31 cellular contexts compared by ENCODE assay signal in genomic region chr3:72959336-72959735, GRCh38.
"Had no signal": no experiment of that assay in that cellular context is flagged by ENCODE, and none has a peak within 500 bp of the region (broad histone marks: within the 10 kb centered on the region; RNA-seq: fewer than 3 reads in every experiment).

No MANE protein-coding gene starts in this region.

- H3K9me2 ChIP-seq: SK-N-SH had no signal

- DNase-seq: activated CD4-positive, alpha-beta memory T cell treated with anti-CD3 and anti-CD28 coated beads for 36 hours; activated CD4-positive, alpha-beta T cell treated with anti-CD3 and anti-CD28 coated beads, Interleukin-2, amount 10 ng/mL, durations not matched to agents 24 days and 14 days; activated gamma-delta T cell treated with Interleukin-2 at 50 U/mL for 16 hours; activated naive CD4-positive, alpha-beta T cell treated with anti-CD3 and anti-CD28 coated beads, Interleukin-2, amount 50 U/mL, for 16 hours; activated T-cell treated with anti-CD3 and anti-CD28 coated beads, Interleukin-2, amount 50 U/mL, for 4 hours; effector CD4-positive, alpha-beta T cell; esophagus squamous epithelium; foreskin melanocyte; hippocampal formation; kidney; lower lobe of right lung; mesendoderm; sigmoid colon; SK-N-SH; small intestine; stimulated activated CD4-positive, alpha-beta T cell treated with anti-CD3 and anti-CD28 coated beads, Interleukin-4, amount 100 ng/mL, for 24 hours; stimulated activated naive CD8-positive, alpha-beta T cell treated with anti-CD3 and anti-CD28 coated beads, Interleukin-15, amount 100 ng/mL, for 72 hours; substantia nigra; SW 1271; T-helper 9 cell; tibial artery had no signal

- H3K4me1 Mint-ChIP-seq: central memory CD8-positive, alpha-beta T cell had no signal

- H3K4me3 ChIP-seq: breast epithelium, esophagus squamous epithelium, lower lobe of right lung, sigmoid colon, tibial artery had no signal

- H3K27me3 ChIP-seq: breast epithelium, esophagus squamous epithelium, neutrophil, sigmoid colon, tibial artery had no signal

- H3K27ac Mint-ChIP-seq: activated CD4-positive, alpha-beta memory T cell treated with anti-CD3 and anti-CD28 coated beads for 36 hours; activated CD4-positive, alpha-beta T cell treated with anti-CD3 and anti-CD28 coated beads, Interleukin-2, amount 10 ng/mL, durations not matched to agents 24 days and 14 days; activated T-helper 17 cell treated with anti-CD3 and anti-CD28 coated beads, Interleukin-2, amount 50 U/mL, for 72 hours; dendritic cell treated with granulocyte-macrophage colony-stimulating factor and Interleukin-4, amounts not matched to agents 40 ng/mL and 50 ng/mL, for 4 days; natural killer cell treated with Interleukin-12 subunit alpha and Interleukin-12 subunit beta and Interleukin-15 and Interleukin-18, amount 100 ng/mL, for 72 hours; stimulated activated effector memory CD8-positive, alpha-beta T cell treated with anti-CD3 and anti-CD28 coated beads, Interleukin-12 subunit alpha, Interleukin-12 subunit beta, amount 100 ng/mL, for 72 hours; T-helper 1 cell treated with Interleukin-12 subunit alpha and Interleukin-12 subunit beta and Interleukin-4 antibody, amounts not matched to agents 30 μg/mL and 1 μg/mL, for 36 hours had no signal

- ATAC-seq: activated CD4-positive, CD25-positive, alpha-beta regulatory T cell treated with anti-CD3 and anti-CD28 coated beads, Interleukin-2, amount 50 U/mL, for 24 hours; activated T-cell treated with anti-CD3 and anti-CD28 coated beads, Interleukin-2, amount 50 U/mL, for 4 hours; activated T-helper 17 cell treated with anti-CD3 and anti-CD28 coated beads, Interleukin-2, amount 50 U/mL, for 72 hours; lower lobe of right lung; natural killer cell treated with Interleukin-12 subunit alpha and Interleukin-12 subunit beta and Interleukin-15 and Interleukin-18, amount 100 ng/mL, for 72 hours; stimulated activated effector memory CD8-positive, alpha-beta T cell treated with anti-CD3 and anti-CD28 coated beads, Interleukin-12 subunit alpha, Interleukin-12 subunit beta, amount 100 ng/mL, for 72 hours; stimulated activated naive CD8-positive, alpha-beta T cell treated with anti-CD3 and anti-CD28 coated beads, Interleukin-15, amount 100 ng/mL, for 72 hours had no signal

- H3K9me3 ChIP-seq: breast epithelium, esophagus squamous epithelium, lower lobe of right lung, neutrophil, sigmoid colon, SK-N-SH, tibial artery had no signal

- H3K27me3 Mint-ChIP-seq: activated CD4-positive, alpha-beta memory T cell treated with anti-CD3 and anti-CD28 coated beads for 36 hours; activated T-helper 17 cell treated with anti-CD3 and anti-CD28 coated beads, Interleukin-2, amount 50 U/mL, for 72 hours; central memory CD8-positive, alpha-beta T cell; dendritic cell treated with granulocyte-macrophage colony-stimulating factor and Interleukin-4, amounts not matched to agents 40 ng/mL and 50 ng/mL, for 4 days had no signal

- H3K36me3 Mint-ChIP-seq: activated CD4-positive, alpha-beta memory T cell treated with anti-CD3 and anti-CD28 coated beads for 36 hours; natural killer cell treated with Interleukin-12 subunit alpha and Interleukin-12 subunit beta and Interleukin-15 and Interleukin-18, amount 100 ng/mL, for 72 hours; stimulated activated effector memory CD8-positive, alpha-beta T cell treated with anti-CD3 and anti-CD28 coated beads, Interleukin-12 subunit alpha, Interleukin-12 subunit beta, amount 100 ng/mL, for 72 hours had no signal

- H3K4me3 Mint-ChIP-seq: activated CD4-positive, alpha-beta memory T cell treated with anti-CD3 and anti-CD28 coated beads for 36 hours; activated CD4-positive, alpha-beta T cell treated with anti-CD3 and anti-CD28 coated beads, Interleukin-2, amount 10 ng/mL, durations not matched to agents 24 days and 14 days; activated T-cell treated with anti-CD3 and anti-CD28 coated beads, Interleukin-2, amount 50 U/mL, for 4 hours; activated T-helper 17 cell treated with anti-CD3 and anti-CD28 coated beads, Interleukin-2, amount 50 U/mL, for 72 hours; central memory CD8-positive, alpha-beta T cell; dendritic cell treated with granulocyte-macrophage colony-stimulating factor and Interleukin-4, amounts not matched to agents 40 ng/mL and 50 ng/mL, for 4 days; natural killer cell treated with Interleukin-12 subunit alpha and Interleukin-12 subunit beta and Interleukin-15 and Interleukin-18, amount 100 ng/mL, for 72 hours; stimulated activated effector memory CD8-positive, alpha-beta T cell treated with anti-CD3 and anti-CD28 coated beads, Interleukin-12 subunit alpha, Interleukin-12 subunit beta, amount 100 ng/mL, for 72 hours; stimulated activated naive CD8-positive, alpha-beta T cell treated with anti-CD3 and anti-CD28 coated beads, Interleukin-15, amount 100 ng/mL, for 72 hours; T-helper 1 cell treated with Interleukin-12 subunit alpha and Interleukin-12 subunit beta and Interleukin-4 antibody, amounts not matched to agents 30 μg/mL and 1 μg/mL, for 36 hours had no signal

- H3K9me3 Mint-ChIP-seq: activated CD4-positive, alpha-beta memory T cell treated with anti-CD3 and anti-CD28 coated beads for 36 hours; activated CD4-positive, alpha-beta T cell treated with anti-CD3 and anti-CD28 coated beads, Interleukin-2, amount 10 ng/mL, durations not matched to agents 24 days and 14 days; activated T-cell treated with anti-CD3 and anti-CD28 coated beads, Interleukin-2, amount 50 U/mL, for 4 hours; activated T-helper 17 cell treated with anti-CD3 and anti-CD28 coated beads, Interleukin-2, amount 50 U/mL, for 72 hours; central memory CD8-positive, alpha-beta T cell; dendritic cell treated with granulocyte-macrophage colony-stimulating factor and Interleukin-4, amounts not matched to agents 40 ng/mL and 50 ng/mL, for 4 days; natural killer cell treated with Interleukin-12 subunit alpha and Interleukin-12 subunit beta and Interleukin-15 and Interleukin-18, amount 100 ng/mL, for 72 hours; stimulated activated effector memory CD8-positive, alpha-beta T cell treated with anti-CD3 and anti-CD28 coated beads, Interleukin-12 subunit alpha, Interleukin-12 subunit beta, amount 100 ng/mL, for 72 hours; stimulated activated naive CD8-positive, alpha-beta T cell treated with anti-CD3 and anti-CD28 coated beads, Interleukin-15, amount 100 ng/mL, for 72 hours; T-helper 1 cell treated with Interleukin-12 subunit alpha and Interleukin-12 subunit beta and Interleukin-4 antibody, amounts not matched to agents 30 μg/mL and 1 μg/mL, for 36 hours had no signal

- H3K4me2 ChIP-seq: SK-N-SH had no signal

- H3K27ac ChIP-seq: epithelial cell of prostate, esophagus squamous epithelium, lower lobe of right lung, neutrophil, sigmoid colon, tibial artery had no signal

- H3K36me3 ChIP-seq: breast epithelium, esophagus squamous epithelium, lower lobe of right lung, neutrophil, sigmoid colon, tibial artery had no signal

- H3K4me1 ChIP-seq: breast epithelium, esophagus squamous epithelium, tibial artery had no signal
